ENCODE assay signal across 9 cellular contexts in the genomic region with DNA sequence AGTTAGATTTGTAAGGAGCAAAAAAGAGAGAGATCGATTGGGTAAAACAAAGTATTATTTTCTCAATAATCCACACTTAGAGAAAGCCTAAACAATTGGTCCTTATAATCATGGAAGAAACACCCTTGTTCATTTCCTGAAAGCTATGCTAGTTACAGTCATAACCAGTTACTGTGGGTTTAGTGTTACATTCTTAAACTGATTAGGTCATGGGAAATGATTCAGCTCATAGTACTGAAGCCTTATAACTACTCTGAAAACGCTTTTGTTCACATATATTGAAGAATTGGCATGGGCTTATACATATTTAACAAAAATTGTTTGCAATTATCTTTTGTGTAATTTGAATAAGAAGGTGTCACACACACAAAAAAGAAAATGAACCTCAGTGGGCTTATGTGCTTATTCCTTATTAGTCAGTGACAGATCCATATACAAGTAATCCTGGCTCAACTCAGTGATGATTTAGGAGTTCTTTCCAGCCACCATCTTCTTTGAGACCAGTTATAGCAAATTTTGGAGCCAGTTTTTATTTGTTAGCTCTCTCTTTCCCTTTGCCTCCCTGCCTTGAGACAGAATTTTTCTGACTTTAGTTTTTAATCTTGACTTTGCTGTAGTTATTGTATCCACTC.
DNase-seq lines count a peak whose midpoint lies in the region; ATAC-seq, FAIRE-seq and TF ChIP-seq lines count a peak whose summit lies in the region.
"Had no signal": no experiment of that assay in that cellular context is flagged by ENCODE, and none has a peak within 500 bp of the region (broad histone marks: within the 10 kb centered on the region; RNA-seq: fewer than 3 reads in every experiment).

No MANE protein-coding gene starts in this region.

- H3K4me1 Mint-ChIP-seq in endothelial cell (ENCODE audit: unreplicated experiment): no peaks in the 10 kb centered on the region

- TF ChIP-seq POLR2A in NB4 (IDR thresholded peaks at IDR 0.05; ENCODE audit: extremely low read depth, insufficient read length): no peak

- no peaks in the 10 kb centered on the region for H3K36me3 ChIP-seq in fibroblast of lung (ENCODE audit: control insufficient read depth, insufficient read depth, low read length)

- no peak overlapping the region for H3K4me3 Mint-ChIP-seq in endothelial cell (ENCODE audit: unreplicated experiment)
- H3K4me3 Mint-ChIP-seq: dendritic cell treated with granulocyte-macrophage colony-stimulating factor and Interleukin-4, amounts not matched to agents 40 ng/mL and 50 ng/mL, for 4 days had no signal

- no peak overlapping the region for H2AFZ ChIP-seq in fibroblast of lung (ENCODE audit: low read length)

- no peaks in the 10 kb centered on the region for H3K9me3 ChIP-seq in fibroblast of lung (ENCODE audit: control insufficient read depth, insufficient read depth, low read depth, low read length)

- FAIRE-seq in D721Med (lab: Jason Lieb, UNC): peak; percentile 68

- H3K9me3 Mint-ChIP-seq in endothelial cell (ENCODE audit: unreplicated experiment): no peaks in the 10 kb centered on the region

- DNase-seq in D721Med (ENCODE audit: insufficient read length, low spot score): no peak
- DNase-seq in NB4 (ENCODE audit: low read depth): peak; percentile 22
- peak; percentile 91 to 97 for DNase-seq in fibroblast of lung (ENCODE audit: low read depth in 2 of 2)
- no peak for DNase-seq in NCI-H748 treated with DMSO at 0.1 percent for 48 hours (lab: John Stamatoyannopoulos, UW)
- no peak for DNase-seq in NCI-H2081 treated with DMSO at 0.1 percent for 48 hours (lab: John Stamatoyannopoulos, UW)
- DNase-seq in endothelial cell (ENCODE audit: low spot score): no peak

- H3K27ac ChIP-seq in fibroblast of lung (ENCODE audit: insufficient read depth, low read length): peak overlapping the region; percentile 91

- ATAC-seq in GM21576 (IDR thresholded peaks at IDR 0.05; ENCODE audit: unreplicated experiment) (peak; percentile 87), GM19023 (IDR thresholded peaks at IDR 0.05; ENCODE audit: unreplicated experiment) (no peak)

- TF ChIP-seq CTCF in D721Med (IDR thresholded peaks at IDR 0.05; ENCODE audit: insufficient read depth, missing control alignments) (no peak), NB4 (IDR thresholded peaks at IDR 0.05; ENCODE audit: low read depth, low read length) (no peak), fibroblast of lung (conservative IDR thresholded peaks at IDR 0.05 in 1 of 2, IDR thresholded peaks at IDR 0.05 in 1 of 2; ENCODE audit: low read depth in 1 of 2, low read length in 2 of 2) (no peak), endothelial cell (IDR thresholded peaks at IDR 0.05; ENCODE audit: unreplicated experiment) (no peak)

- H3K4me2 ChIP-seq in fibroblast of lung (ENCODE audit: extremely low read depth, insufficient read depth, low read length): no peak overlapping the region

- H3K4me1 ChIP-seq in fibroblast of lung (ENCODE audit: control insufficient read depth, extremely low read depth, insufficient read depth, low read length): peaks cover 15% of the 10 kb centered on the region

- H3K27ac Mint-ChIP-seq in endothelial cell (ENCODE audit: unreplicated experiment): no peak overlapping the region
- H3K27ac Mint-ChIP-seq: dendritic cell treated with granulocyte-macrophage colony-stimulating factor and Interleukin-4, amounts not matched to agents 40 ng/mL and 50 ng/mL, for 4 days had no signal

- H3K36me3 Mint-ChIP-seq in endothelial cell (ENCODE audit: low read depth, unreplicated experiment): no peaks in the 10 kb centered on the region

- H4K20me1 ChIP-seq in fibroblast of lung (ENCODE audit: control insufficient read depth, extremely low read depth, insufficient read depth, low read length): no peaks in the 10 kb centered on the region

- no peaks in the 10 kb centered on the region for H3K27me3 Mint-ChIP-seq in endothelial cell (ENCODE audit: unreplicated experiment)

- H3K79me2 ChIP-seq in fibroblast of lung (ENCODE audit: control insufficient read depth, insufficient read depth, low read length): no peaks in the 10 kb centered on the region

- no peak overlapping the region for H3K9ac ChIP-seq in fibroblast of lung (ENCODE audit: insufficient read depth, low read length)

- no peaks in the 10 kb centered on the region for H3K27me3 ChIP-seq in fibroblast of lung (ENCODE audit: control insufficient read depth, insufficient read depth, low read length)

- H3K4me3 ChIP-seq in NB4 (ENCODE audit: low read depth, low read length) (no peak overlapping the region), fibroblast of lung (replicated peaks in 1 of 4; ENCODE audit: control extremely low read depth in 1 of 4, insufficient read depth in 1 of 4, low read depth in 3 of 4, low read length in 4 of 4) (no peak overlapping the region)

Comparison
In these comparisons a context has a peak if more than half of its experiments do, and no peak if none do; other contexts are left out.
1. DNase-seq: peak in NB4 (single experiment) and fibroblast of lung (2 of 2); none in D721Med (single experiment), NCI-H748 treated with DMSO at 0.1 percent for 48 hours (single experiment), NCI-H2081 treated with DMSO at 0.1 percent for 48 hours (single experiment) and endothelial cell (single experiment).